ENCODE assay signal across 1 cellular context in the genomic region with DNA sequence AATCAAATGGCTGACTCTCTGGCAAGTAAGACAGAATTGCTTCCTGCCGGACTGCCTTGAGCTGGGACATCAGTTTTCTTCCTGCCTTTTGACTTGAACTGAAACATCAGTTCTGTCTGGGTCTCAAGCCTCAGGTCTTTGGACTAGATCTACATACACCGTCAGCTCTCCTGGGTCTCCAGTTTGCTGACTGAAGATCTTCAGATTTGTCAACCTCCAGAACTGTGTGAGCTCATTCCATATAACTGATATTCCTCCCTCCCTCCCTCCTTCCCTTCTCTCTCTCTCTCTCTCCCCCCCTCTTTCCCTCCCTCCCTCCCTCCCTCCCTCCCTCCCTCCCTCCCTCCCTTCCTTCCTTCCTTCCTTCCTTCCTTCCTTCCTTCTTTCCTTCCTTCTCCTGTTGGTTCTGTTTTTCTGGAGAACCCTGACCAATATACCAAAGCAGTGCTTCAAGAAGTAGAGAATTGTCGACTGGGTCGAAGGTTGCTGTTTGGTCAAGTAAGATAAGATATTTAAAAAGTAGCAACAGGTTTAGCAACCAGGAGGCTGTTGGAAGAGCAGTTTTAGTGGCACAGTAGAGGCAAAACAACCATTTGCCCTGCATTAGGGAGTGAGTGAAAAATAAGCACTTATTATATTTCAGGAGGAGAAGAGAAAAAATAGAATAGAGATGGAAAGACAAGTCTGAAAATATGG.
TF ChIP-seq lines count a peak whose summit lies in the region.

No MANE protein-coding gene starts in this region.

TF ChIP-seq in K562, 482 proteins besides CTCF, POLR2A, EP300 and RAD21 (continued from another document):
- TF ChIP-seq, protein P1, sequence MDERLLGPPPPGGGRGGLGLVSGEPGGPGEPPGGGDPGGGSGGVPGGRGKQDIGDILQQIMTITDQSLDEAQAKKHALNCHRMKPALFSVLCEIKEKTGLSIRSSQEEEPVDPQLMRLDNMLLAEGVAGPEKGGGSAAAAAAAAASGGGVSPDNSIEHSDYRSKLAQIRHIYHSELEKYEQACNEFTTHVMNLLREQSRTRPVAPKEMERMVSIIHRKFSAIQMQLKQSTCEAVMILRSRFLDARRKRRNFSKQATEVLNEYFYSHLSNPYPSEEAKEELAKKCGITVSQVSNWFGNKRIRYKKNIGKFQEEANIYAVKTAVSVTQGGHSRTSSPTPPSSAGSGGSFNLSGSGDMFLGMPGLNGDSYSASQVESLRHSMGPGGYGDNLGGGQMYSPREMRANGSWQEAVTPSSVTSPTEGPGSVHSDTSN (CRISPR knock-in tag; IDR thresholded peaks at IDR 0.05; ENCODE audit: low read depth), result no peak
- TF ChIP-seq, protein P1 (tag; conservative IDR thresholded peaks at IDR 0.05; ENCODE audit: low read depth), result no peak
- TF ChIP-seq, protein P2, sequence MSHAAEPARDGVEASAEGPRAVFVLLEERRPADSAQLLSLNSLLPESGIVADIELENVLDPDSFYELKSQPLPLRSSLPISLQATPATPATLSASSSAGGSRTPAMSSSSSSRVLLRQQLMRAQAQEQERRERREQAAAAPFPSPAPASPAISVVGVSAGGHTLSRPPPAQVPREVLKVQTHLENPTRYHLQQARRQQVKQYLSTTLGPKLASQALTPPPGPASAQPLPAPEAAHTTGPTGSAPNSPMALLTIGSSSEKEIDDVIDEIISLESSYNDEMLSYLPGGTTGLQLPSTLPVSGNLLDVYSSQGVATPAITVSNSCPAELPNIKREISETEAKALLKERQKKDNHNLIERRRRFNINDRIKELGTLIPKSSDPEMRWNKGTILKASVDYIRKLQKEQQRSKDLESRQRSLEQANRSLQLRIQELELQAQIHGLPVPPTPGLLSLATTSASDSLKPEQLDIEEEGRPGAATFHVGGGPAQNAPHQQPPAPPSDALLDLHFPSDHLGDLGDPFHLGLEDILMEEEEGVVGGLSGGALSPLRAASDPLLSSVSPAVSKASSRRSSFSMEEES (CRISPR knock-in tag; IDR thresholded peaks at IDR 0.05), result no peak
- peak in 1 of 2 experiments; percentile 24; a peak in 1 of 4 replicates for TF ChIP-seq TRIM24 (IDR thresholded peaks at IDR 0.05)
- no peak for TF ChIP-seq SRSF1 (IDR thresholded peaks at IDR 0.05; ENCODE audit: low read depth, low read length)
- TF ChIP-seq TARDBP (IDR thresholded peaks at IDR 0.05), result no peak
- no peak for TF ChIP-seq NR1H2 (CRISPR knock-in tag; IDR thresholded peaks at IDR 0.05)
- TF ChIP-seq ZNF316 (IDR thresholded peaks at IDR 0.05), result no peak
- no peak for TF ChIP-seq MXD1 (CRISPR knock-in tag; IDR thresholded peaks at IDR 0.05; ENCODE audit: borderline replicate concordance, poor library complexity, severe bottlenecking)
- no peak for TF ChIP-seq SFPQ (IDR thresholded peaks at IDR 0.05; ENCODE audit: low read depth, low read length)
- TF ChIP-seq HNRNPK (IDR thresholded peaks at IDR 0.05; ENCODE audit: low read depth, low read length, poor library complexity, severe bottlenecking), result peak; percentile 82
- TF ChIP-seq IFI16 (CRISPR knock-in tag; IDR thresholded peaks at IDR 0.05), result no peak
- no peak for TF ChIP-seq ZNF140 (CRISPR knock-in tag; IDR thresholded peaks at IDR 0.05)
